ENCODE assay signal across 1 cellular context in genomic region chr6:26312501-26313390, GRCh38.
A peak's percentile ranks its signal among the peaks of the same experiment; 100 is the strongest.
TF ChIP-seq lines count a peak whose summit lies in the region.

No MANE protein-coding gene starts in this region.

TF ChIP-seq in K562, 482 proteins besides CTCF, POLR2A, EP300 and RAD21 (continued from another document and continues in another):
- TF ChIP-seq ZNF655 (CRISPR knock-in tag; IDR thresholded peaks at IDR 0.05) (0 out of 2 replicates have a peak, but pooled peaks have one; percentile 10), CREM (IDR thresholded peaks at IDR 0.05; ENCODE audit: low read depth) (peak; percentile 79), TAF9B (IDR thresholded peaks at IDR 0.05; ENCODE audit: partially characterized antibody) (peak; percentile 18), HDAC6 (IDR thresholded peaks at IDR 0.05; ENCODE audit: low read depth, low read length) (no peak), MEF2D (tag; conservative IDR thresholded peaks at IDR 0.05; ENCODE audit: low read depth) (peak; percentile 32; the same call in 1 of the 2 replicates), ZNF282 (CRISPR knock-in tag; IDR thresholded peaks at IDR 0.05) (no peak), ZNF232 (CRISPR knock-in tag; IDR thresholded peaks at IDR 0.05) (peak; percentile 75; the same call in 1 of the 2 replicates), PTBP1 (IDR thresholded peaks at IDR 0.05; ENCODE audit: low read depth, low read length) (peak; percentile 84; the same call in 1 of the 2 replicates), FOXK1 (CRISPR knock-in tag; IDR thresholded peaks at IDR 0.05; ENCODE audit: borderline replicate concordance) (no peak), GTF3C2 (IDR thresholded peaks at IDR 0.05; ENCODE audit: borderline replicate concordance, extremely low read depth, insufficient read length) (peak; percentile 99), ZNF77 (CRISPR knock-in tag; IDR thresholded peaks at IDR 0.05) (0 out of 2 replicates have a peak, but pooled peaks have one; percentile 53), MYBL2 (IDR thresholded peaks at IDR 0.05; ENCODE audit: low read depth) (no peak), MYBL2 (CRISPR knock-in tag; IDR thresholded peaks at IDR 0.05; ENCODE audit: borderline replicate concordance) (no peak), CHD7 (IDR thresholded peaks at IDR 0.05; ENCODE audit: low read depth, low read length) (no peak), KAT7 (CRISPR knock-in tag; IDR thresholded peaks at IDR 0.05; ENCODE audit: borderline replicate concordance) (0 out of 2 replicates have a peak, but pooled peaks have one; percentile 41), ETV6 (IDR thresholded peaks at IDR 0.05; ENCODE audit: borderline replicate concordance in 1 of 2, low read depth in 2 of 2, low read length in 1 of 2) (no peak; a peak in 1 of 4 replicates), ETV6 (CRISPR knock-in tag; IDR thresholded peaks at IDR 0.05; ENCODE audit: borderline replicate concordance) (0 out of 2 replicates have a peak, but pooled peaks have one; percentile 78), HOXB6 (CRISPR knock-in tag; IDR thresholded peaks at IDR 0.05; ENCODE audit: borderline replicate concordance) (0 out of 2 replicates have a peak, but pooled peaks have one; percentile 81), NEUROD1 (IDR thresholded peaks at IDR 0.05; ENCODE audit: borderline replicate concordance, low read depth, low read length, partially characterized antibody) (no peak), CHD1 (IDR thresholded peaks at IDR 0.05; ENCODE audit: low read length) (peak; percentile 68), KLF6 (CRISPR knock-in tag; IDR thresholded peaks at IDR 0.05; ENCODE audit: borderline replicate concordance) (no peak), RBM22 (IDR thresholded peaks at IDR 0.05; ENCODE audit: low read depth, low read length, poor library complexity, severe bottlenecking) (no peak), POU5F1 (IDR thresholded peaks at IDR 0.05; ENCODE audit: borderline replicate concordance, low read depth, low read length, partially characterized antibody) (peak; percentile 46), TBP (optimal IDR thresholded peaks at IDR 0.05; ENCODE audit: low read depth, low read length) (peak; percentile 99), SIN3A (IDR thresholded peaks at IDR 0.05; ENCODE audit: borderline replicate concordance in 2 of 2, control insufficient read depth in 1 of 2, low read depth in 2 of 2, low read length in 2 of 2) (peak in 1 of 2 experiments; percentile 47; a peak in 1 of 4 replicates), E2F4 (CRISPR knock-in tag; IDR thresholded peaks at IDR 0.05; ENCODE audit: low read depth) (no peak), BDP1 (IDR thresholded peaks at IDR 0.05; ENCODE audit: insufficient read depth, insufficient read length) (peak; percentile 69), NRF1 (conservative IDR thresholded peaks at IDR 0.05 in 1 of 2, IDR thresholded peaks at IDR 0.05 in 1 of 2) (peak; percentile 69 to 75), CBFA2T3 (IDR thresholded peaks at IDR 0.05) (peak; percentile 13; the same call in 1 of the 2 replicates), ZNF174 (CRISPR knock-in tag; IDR thresholded peaks at IDR 0.05) (no peak), EGR1 (conservative IDR thresholded peaks at IDR 0.05) (peak; percentile 35), FOS (IDR thresholded peaks at IDR 0.05; ENCODE audit: extremely low read depth, insufficient read length) (peak; percentile 26), PYGO2 (tag; IDR thresholded peaks at IDR 0.05) (0 out of 2 replicates have a peak, but pooled peaks have one; percentile 12), GABPA (tag; conservative IDR thresholded peaks at IDR 0.05; ENCODE audit: low read depth) (peak; percentile 46), SMARCA4 (IDR thresholded peaks at IDR 0.05) (no peak), ZNF24 (IDR thresholded peaks at IDR 0.05) (peak; percentile 75), ARHGAP35 (IDR thresholded peaks at IDR 0.05; ENCODE audit: partially characterized antibody) (no peak), STAT6 (CRISPR knock-in tag; IDR thresholded peaks at IDR 0.05) (peak; percentile 85; the same call in 1 of the 2 replicates), PHB (CRISPR knock-in tag; IDR thresholded peaks at IDR 0.05) (no peak), HMG20A (CRISPR knock-in tag; conservative IDR thresholded peaks at IDR 0.05) (no peak), ZEB2 (IDR thresholded peaks at IDR 0.05) (peak; percentile 79; the same call in 1 of the 2 replicates), GATAD2B (IDR thresholded peaks at IDR 0.05; ENCODE audit: borderline replicate concordance) (peak; percentile 57), PHF8 (IDR thresholded peaks at IDR 0.05; ENCODE audit: borderline replicate concordance, low read length) (peak; percentile 27; the same call in 1 of the 2 replicates), SAP30 (IDR thresholded peaks at IDR 0.05; ENCODE audit: borderline replicate concordance, insufficient read depth, low read depth, low read length, poor library complexity, severe bottlenecking) (peak; percentile 33), ZBTB8A (IDR thresholded peaks at IDR 0.05; ENCODE audit: partially characterized antibody) (peak; percentile 94), U2AF2 (optimal IDR thresholded peaks at IDR 0.05; ENCODE audit: low read depth, low read length) (no peak), CC2D1A (IDR thresholded peaks at IDR 0.05) (peak; percentile 79; the same call in 1 of the 2 replicates)
